In genomic region chr20:51402201-51402600, GRCh38 we compare ENCODE assay signal across 11 cellular contexts.
DNase-seq lines count a peak whose midpoint lies in the region; ATAC-seq and TF ChIP-seq lines count a peak whose summit lies in the region.
"Had no signal": no experiment of that assay in that cellular context is flagged by ENCODE, and none has a peak within 500 bp of the region (broad histone marks: within the 10 kb centered on the region; RNA-seq: fewer than 3 reads in every experiment).

No MANE protein-coding gene starts in this region.

- ATAC-seq in naive thymus-derived CD8-positive, alpha-beta T cell: peak; percentile 37 to 65
- ATAC-seq in left ventricle myocardium superior (no peak), SK-N-SH treated with all-trans-retinoic acid at 6 μM for 48 hours (no peak), GM18498 (IDR thresholded peaks at IDR 0.05; ENCODE audit: unreplicated experiment) (no peak)

- H3K4me3 ChIP-seq in GM12865 (ENCODE audit: low read depth, low read length) (no peak overlapping the region), OCI-LY3 (ENCODE audit: low read length) (no peak overlapping the region), ascending aorta (no peak overlapping the region)

- peaks cover 47% of the 10 kb centered on the region for H3K79me2 ChIP-seq in OCI-LY3 (ENCODE audit: low read length)

- H3K4me3 Mint-ChIP-seq in naive thymus-derived CD8-positive, alpha-beta T cell: peak overlapping the region in 9 of 10 donors; percentile 35 to 86 (median 64)
- H3K4me3 Mint-ChIP-seq: endodermal cell had no signal

- peak; percentile 62 for DNase-seq in GM12865 (ENCODE audit: low read depth)
- peak; percentile 76 for DNase-seq in activated effector memory CD4-positive, alpha-beta T cell treated with anti-CD3 and anti-CD28 coated beads, Interleukin-2, amount 50 U/mL, for 16 hours
- DNase-seq in naive thymus-derived CD8-positive, alpha-beta T cell: peak in 5 of 10 donors; percentile 16 to 44 (median 39)
- no peak for DNase-seq in left ventricle myocardium superior
- no peak for DNase-seq in ascending aorta (ENCODE audit: low spot score in 2 of 2)
- DNase-seq: activated CD4-positive, CD25-positive, alpha-beta regulatory T cell; endodermal cell; mesendoderm had no signal

- peaks cover 85% of the 10 kb centered on the region for H3K36me3 ChIP-seq in OCI-LY3 (replicated peaks; ENCODE audit: low read depth, low read length)
- no peaks in the 10 kb centered on the region for H3K36me3 ChIP-seq in ascending aorta

- H3K27me3 Mint-ChIP-seq in naive thymus-derived CD8-positive, alpha-beta T cell: no peaks in the 10 kb centered on the region

- POLR2A ChIA-PET in naive thymus-derived CD8-positive, alpha-beta T cell (lab: Charles Lee): interaction anchor here (0.7 to 1.5 kb wide), 2 partner anchors 99 to 193 kb away, joined by 3 read pairs; no protein-coding TSS in a partner anchor

- peak overlapping the region; percentile 88 for H3K27ac ChIP-seq in OCI-LY3 (ENCODE audit: low read length)
- H3K27ac ChIP-seq in ascending aorta: no peak overlapping the region

- H3K4me1 ChIP-seq in OCI-LY3 (ENCODE audit: low read length) (peaks cover 78% of the 10 kb centered on the region), ascending aorta (no peaks in the 10 kb centered on the region)

- H2AFZ ChIP-seq in OCI-LY3 (ENCODE audit: low read depth, low read length): no peak overlapping the region

- H3K36me3 Mint-ChIP-seq in naive thymus-derived CD8-positive, alpha-beta T cell: peaks cover 4 to 48% (median 16%) of the 10 kb centered on the region in 3 donors

- H3K9me3 ChIP-seq in OCI-LY3 (ENCODE audit: insufficient read depth, low read length) (no peaks in the 10 kb centered on the region), ascending aorta (no peaks in the 10 kb centered on the region)

- TF ChIP-seq CTCF in GM12865 (IDR thresholded peaks at IDR 0.05; ENCODE audit: insufficient read depth, low read depth, low read length, missing control alignments) (no peak), OCI-LY3 (IDR thresholded peaks at IDR 0.05; ENCODE audit: low read depth, low read length) (no peak), ascending aorta (IDR thresholded peaks at IDR 0.05) (no peak)

- H3K4me1 Mint-ChIP-seq in naive thymus-derived CD8-positive, alpha-beta T cell: peaks cover 34 to 79% (median 63%) of the 10 kb centered on the region in 4 donors
- H3K4me1 Mint-ChIP-seq: endodermal cell had no signal

- peak overlapping the region; percentile 57 to 99 (median 91) for H3K27ac Mint-ChIP-seq in naive thymus-derived CD8-positive, alpha-beta T cell
- H3K27ac Mint-ChIP-seq: endodermal cell had no signal

- no peaks in the 10 kb centered on the region for H3K9me3 Mint-ChIP-seq in naive thymus-derived CD8-positive, alpha-beta T cell
- H3K9me3 Mint-ChIP-seq: endodermal cell had no signal

- intact Hi-C loops in left ventricle myocardium superior (cut with micrococcal nuclease): no loop called here
- intact Hi-C loops in ascending aorta (cut with DNase I): no loop called here

- peak overlapping the region; percentile 65; the same call in 1 of the 2 replicates for H3K4me2 ChIP-seq in OCI-LY3 (ENCODE audit: low read length)

- no peaks in the 10 kb centered on the region for H4K20me1 ChIP-seq in OCI-LY3 (ENCODE audit: insufficient read depth, low read length)

- H3K27me3 ChIP-seq in OCI-LY3 (ENCODE audit: low read depth, low read length) (no peaks in the 10 kb centered on the region), ascending aorta (no peaks in the 10 kb centered on the region)

- H3K9ac ChIP-seq in OCI-LY3 (ENCODE audit: low read length): 0 out of 2 replicates have a peak overlapping the region, but pooled peaks have one; percentile 1

TF ChIP-seq in SK-N-SH treated with all-trans-retinoic acid at 6 μM for 48 hours, 23 proteins besides CTCF, POLR2A, EP300 and RAD21:
- TF ChIP-seq ESRRG (CRISPR knock-in tag; IDR thresholded peaks at IDR 0.05): no peak
- no peak for TF ChIP-seq CSDC2 (CRISPR knock-in tag; IDR thresholded peaks at IDR 0.05)
- TF ChIP-seq SNAI2 (CRISPR knock-in tag; IDR thresholded peaks at IDR 0.05): no peak
- TF ChIP-seq PPARA (CRISPR knock-in tag; IDR thresholded peaks at IDR 0.05; ENCODE audit: borderline replicate concordance): no peak
- TF ChIP-seq TCF4 (CRISPR knock-in tag; IDR thresholded peaks at IDR 0.05; ENCODE audit: borderline replicate concordance): no peak
- no peak for TF ChIP-seq ZNF70 (CRISPR knock-in tag; IDR thresholded peaks at IDR 0.05)

Comparison
In these comparisons a context has a peak if more than half of its experiments do, and no peak if none do; other contexts are left out.
1. DNase-seq: peak in GM12865 (single experiment) and activated effector memory CD4-positive, alpha-beta T cell treated with anti-CD3 and anti-CD28 coated beads, Interleukin-2, amount 50 U/mL, for 16 hours (single experiment); none in left ventricle myocardium superior (single experiment) and ascending aorta (0 of 2).
2. ATAC-seq: peak in naive thymus-derived CD8-positive, alpha-beta T cell (2 of 2); none in left ventricle myocardium superior (single experiment), SK-N-SH treated with all-trans-retinoic acid at 6 μM for 48 hours (single experiment) and GM18498 (single experiment).